Comparison of ENCODE assay signal across 14 cellular contexts in the genomic region with DNA sequence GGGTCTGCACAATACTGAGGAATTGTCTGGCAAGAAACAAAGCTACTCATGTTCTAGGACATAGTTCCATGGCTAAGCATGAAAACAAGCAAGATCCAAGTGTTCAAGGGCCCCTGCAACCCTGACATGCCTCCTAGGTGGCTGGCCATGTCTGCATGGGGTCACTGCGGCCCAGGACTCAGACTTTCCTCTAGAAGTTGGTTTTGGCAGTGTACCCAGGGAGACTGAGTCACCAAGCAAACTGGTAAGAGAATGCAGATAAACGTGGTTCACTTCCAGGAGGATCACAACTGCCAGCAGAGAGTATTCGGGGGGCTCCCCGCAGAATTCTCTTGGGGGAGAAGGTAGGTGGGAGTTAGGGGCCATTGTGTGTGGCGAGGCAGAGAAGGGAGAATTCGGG. TPM values are rescaled to one million over a fixed set of nuclear protein-coding genes. Genes with fewer than 3 reads are reported as not detected.
DNase-seq lines count a peak whose midpoint lies in the region; ATAC-seq and TF ChIP-seq lines count a peak whose summit lies in the region.
"Had no signal": no experiment of that assay in that cellular context is flagged by ENCODE, and none has a peak within 500 bp of the region (broad histone marks: within the 10 kb centered on the region; RNA-seq: fewer than 3 reads in every experiment).

No MANE protein-coding gene starts in this region.

- no peak overlapping the region for H3K4me3 Mint-ChIP-seq in Calu3 (ENCODE audit: low read depth, unreplicated experiment)

- WGBS in SK-N-SH (ENCODE audit: low lambda C conversion rate) = 62% methylated on average over 5 of the region's 6 CpGs

- intact Hi-C loops in Calu3 (cut with micrococcal nuclease; ENCODE audit: unreplicated experiment) = no loop called here

- H3K9ac ChIP-seq in SK-N-SH (no peak overlapping the region), adipocyte (ENCODE audit: low read length) (peak overlapping the region; percentile 79)
- H3K9ac ChIP-seq: parathyroid adenoma had no signal

- H3K36me3 Mint-ChIP-seq in Calu3 (ENCODE audit: insufficient read depth, unreplicated experiment) = no peaks in the 10 kb centered on the region

- no peaks in the 10 kb centered on the region for H3K4me1 Mint-ChIP-seq in Calu3 (ENCODE audit: low read depth, unreplicated experiment)

- no peak for DNase-seq in SK-N-SH
- peak; percentile 49 for DNase-seq in adipocyte (ENCODE audit: low read depth)
- peak; percentile 80 for DNase-seq in fibroblast of the aortic adventitia (ENCODE audit: low read depth)
- no peak for DNase-seq in substantia nigra (lab: John Stamatoyannopoulos, UW)
- DNase-seq in activated CD8-positive, alpha-beta memory T cell treated with anti-CD3 and anti-CD28 coated beads, Interleukin-2, amount 50 U/mL, for 4 hours = no peak
- no peak for DNase-seq in Calu3
- DNase-seq: activated CD4-positive, alpha-beta T cell treated with anti-CD3 and anti-CD28 coated beads, Interleukin-2, amount 50 U/mL, for 4 hours; DMS79; NCI-H524 had no signal

- no peaks in the 10 kb centered on the region for H4K20me1 ChIP-seq in SK-N-SH (ENCODE audit: insufficient read depth)

- H3K79me2 ChIP-seq in SK-N-SH (ENCODE audit: insufficient read depth) = peaks cover 7% of the 10 kb centered on the region; the same call in 1 of the 2 replicates

- H3K4me1 ChIP-seq in SK-N-SH (ENCODE audit: control insufficient read depth in 1 of 2, insufficient read depth in 2 of 2, low read depth in 1 of 2, low read length in 1 of 2) (peaks cover 0 to 12% of the 10 kb centered on the region in 2 experiments; a peak in 2 of 4 replicates), adipocyte (ENCODE audit: control insufficient read depth, insufficient read depth, low read length) (peaks cover 77% of the 10 kb centered on the region)

- no peaks in the 10 kb centered on the region for H3K9me3 Mint-ChIP-seq in Calu3 (ENCODE audit: low read depth, unreplicated experiment)

- 0 out of 4 replicates have a peak overlapping the region, but pooled peaks of 1 of the 2 experiments have one; percentile 19 for H3K27ac ChIP-seq in SK-N-SH (ENCODE audit: low read depth in 2 of 2, low read length in 1 of 2)
- H3K27ac ChIP-seq in substantia nigra (ENCODE audit: low read depth, low read length, poor library complexity, severe bottlenecking) = peak overlapping the region; percentile 49
- H3K27ac ChIP-seq: 22Rv1, parathyroid adenoma had no signal

- no peaks in the 10 kb centered on the region for H3K9me2 ChIP-seq in SK-N-SH

- no peak for ATAC-seq in SK-N-SH treated with all-trans-retinoic acid at 6 μM for 48 hours
- ATAC-seq in HG03521 (IDR thresholded peaks at IDR 0.05; ENCODE audit: unreplicated experiment) = no peak

- CTCF ChIA-PET in SK-N-SH (lab: Yijun Ruan, JAX) (interaction anchor here (4.2 kb wide), 1 partner anchor 206 kb away, joined by 22 read pairs; no protein-coding TSS in a partner anchor), Calu3 (lab: Charles Lee) (no interaction called here)

- H3K4me3 ChIP-seq in SK-N-SH (ENCODE audit: low read depth in 2 of 2, low read length in 1 of 2) (no peak overlapping the region), adipocyte (ENCODE audit: low read length) (peak overlapping the region; percentile 55), fibroblast of the aortic adventitia (ENCODE audit: low read depth, low read length) (no peak overlapping the region)
- H3K4me3 ChIP-seq: lung had no signal

- no peak for TF ChIP-seq CTCF in SK-N-SH (IDR thresholded peaks at IDR 0.05)
- TF ChIP-seq CTCF in fibroblast of the aortic adventitia (IDR thresholded peaks at IDR 0.05; ENCODE audit: insufficient read depth, low read length) = no peak
- TF ChIP-seq CTCF in Calu3 (IDR thresholded peaks at IDR 0.05; ENCODE audit: unreplicated experiment) = no peak

- peak overlapping the region; percentile 69 for H3K4me2 ChIP-seq in SK-N-SH

- no peak overlapping the region for H2AFZ ChIP-seq in SK-N-SH (ENCODE audit: low read depth)
- H2AFZ ChIP-seq: parathyroid adenoma had no signal

- H3K27me3 ChIP-seq in SK-N-SH (ENCODE audit: insufficient read depth) (no peaks in the 10 kb centered on the region), adipocyte (replicated peaks; ENCODE audit: control insufficient read depth, insufficient read depth, low read length) (no peaks in the 10 kb centered on the region)

- H3K9me3 ChIP-seq in SK-N-SH = no peaks in the 10 kb centered on the region
- no peaks in the 10 kb centered on the region for H3K9me3 ChIP-seq in adipocyte (ENCODE audit: control insufficient read depth, low read length)

- no peak overlapping the region for H3K27ac Mint-ChIP-seq in Calu3 (ENCODE audit: unreplicated experiment)

- POLR2A ChIA-PET in SK-N-SH (lab: Yijun Ruan, JAX) = no interaction called here

- H3K36me3 ChIP-seq in SK-N-SH (replicated peaks in 1 of 2; ENCODE audit: control insufficient read depth in 1 of 2, insufficient read depth in 2 of 2, low read length in 1 of 2) (no peaks in the 10 kb centered on the region), adipocyte (ENCODE audit: control insufficient read depth, insufficient read depth, low read length, severe bottlenecking) (no peaks in the 10 kb centered on the region)

- H3F3A ChIP-seq in SK-N-SH (replicated peaks; ENCODE audit: insufficient read depth) = peaks cover 7% of the 10 kb centered on the region

- no peak for TF ChIP-seq EP300 in SK-N-SH (IDR thresholded peaks at IDR 0.05; ENCODE audit: borderline replicate concordance in 1 of 2, low read depth in 1 of 2, low read length in 1 of 2)

- BruUV-seq in Calu3 (replicated peaks; lab: Mats Ljungman, UMichigan) = no TSS peak

- H3K27me3 Mint-ChIP-seq in Calu3 (ENCODE audit: unreplicated experiment) = no peaks in the 10 kb centered on the region

- TF ChIP-seq RAD21 in SK-N-SH (IDR thresholded peaks at IDR 0.05; ENCODE audit: low read length) = no peak

TF ChIP-seq in SK-N-SH, 30 proteins besides CTCF, POLR2A, EP300 and RAD21 (continues in another document):
- TF ChIP-seq POLR2AphosphoS5 (IDR thresholded peaks at IDR 0.05; ENCODE audit: low read depth, low read length) (no peak), SIN3A (IDR thresholded peaks at IDR 0.05; ENCODE audit: borderline replicate concordance, low read depth, low read length) (no peak), JUND (IDR thresholded peaks at IDR 0.05) (peak; percentile 48; the same call in 1 of the 2 replicates), TAF1 (IDR thresholded peaks at IDR 0.05; ENCODE audit: borderline replicate concordance, low read depth, low read length) (no peak), TCF12 (IDR thresholded peaks at IDR 0.05) (peak; percentile 18; the same call in 1 of the 2 replicates)
- TF ChIP-seq, protein P1, sequence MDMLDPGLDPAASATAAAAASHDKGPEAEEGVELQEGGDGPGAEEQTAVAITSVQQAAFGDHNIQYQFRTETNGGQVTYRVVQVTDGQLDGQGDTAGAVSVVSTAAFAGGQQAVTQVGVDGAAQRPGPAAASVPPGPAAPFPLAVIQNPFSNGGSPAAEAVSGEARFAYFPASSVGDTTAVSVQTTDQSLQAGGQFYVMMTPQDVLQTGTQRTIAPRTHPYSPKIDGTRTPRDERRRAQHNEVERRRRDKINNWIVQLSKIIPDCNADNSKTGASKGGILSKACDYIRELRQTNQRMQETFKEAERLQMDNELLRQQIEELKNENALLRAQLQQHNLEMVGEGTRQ (IDR thresholded peaks at IDR 0.05; ENCODE audit: borderline replicate concordance, low read depth, low read length) = no peak

TF ChIP-seq in SK-N-SH treated with all-trans-retinoic acid at 6 μM for 48 hours, 23 proteins besides CTCF, POLR2A, EP300 and RAD21 (continues in another document):
- TF ChIP-seq PPARA (CRISPR knock-in tag; IDR thresholded peaks at IDR 0.05; ENCODE audit: borderline replicate concordance) (no peak), BACH2 (CRISPR knock-in tag; IDR thresholded peaks at IDR 0.05; ENCODE audit: borderline replicate concordance) (no peak), ISL1 (CRISPR knock-in tag; IDR thresholded peaks at IDR 0.05) (no peak), ZNF70 (CRISPR knock-in tag; IDR thresholded peaks at IDR 0.05) (no peak), ZFP3 (CRISPR knock-in tag; IDR thresholded peaks at IDR 0.05) (no peak), SNAI2 (CRISPR knock-in tag; IDR thresholded peaks at IDR 0.05) (no peak), GLIS3 (CRISPR knock-in tag; IDR thresholded peaks at IDR 0.05) (no peak)
- TF ChIP-seq, protein P2, sequence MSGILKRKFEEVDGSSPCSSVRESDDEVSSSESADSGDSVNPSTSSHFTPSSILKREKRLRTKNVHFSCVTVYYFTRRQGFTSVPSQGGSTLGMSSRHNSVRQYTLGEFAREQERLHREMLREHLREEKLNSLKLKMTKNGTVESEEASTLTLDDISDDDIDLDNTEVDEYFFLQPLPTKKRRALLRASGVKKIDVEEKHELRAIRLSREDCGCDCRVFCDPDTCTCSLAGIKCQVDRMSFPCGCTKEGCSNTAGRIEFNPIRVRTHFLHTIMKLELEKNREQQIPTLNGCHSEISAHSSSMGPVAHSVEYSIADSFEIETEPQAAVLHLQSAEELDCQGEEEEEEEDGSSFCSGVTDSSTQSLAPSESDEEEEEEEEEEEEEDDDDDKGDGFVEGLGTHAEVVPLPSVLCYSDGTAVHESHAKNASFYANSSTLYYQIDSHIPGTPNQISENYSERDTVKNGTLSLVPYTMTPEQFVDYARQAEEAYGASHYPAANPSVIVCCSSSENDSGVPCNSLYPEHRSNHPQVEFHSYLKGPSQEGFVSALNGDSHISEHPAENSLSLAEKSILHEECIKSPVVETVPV (CRISPR knock-in tag; IDR thresholded peaks at IDR 0.05) = no peak
- TF ChIP-seq, protein P3, sequence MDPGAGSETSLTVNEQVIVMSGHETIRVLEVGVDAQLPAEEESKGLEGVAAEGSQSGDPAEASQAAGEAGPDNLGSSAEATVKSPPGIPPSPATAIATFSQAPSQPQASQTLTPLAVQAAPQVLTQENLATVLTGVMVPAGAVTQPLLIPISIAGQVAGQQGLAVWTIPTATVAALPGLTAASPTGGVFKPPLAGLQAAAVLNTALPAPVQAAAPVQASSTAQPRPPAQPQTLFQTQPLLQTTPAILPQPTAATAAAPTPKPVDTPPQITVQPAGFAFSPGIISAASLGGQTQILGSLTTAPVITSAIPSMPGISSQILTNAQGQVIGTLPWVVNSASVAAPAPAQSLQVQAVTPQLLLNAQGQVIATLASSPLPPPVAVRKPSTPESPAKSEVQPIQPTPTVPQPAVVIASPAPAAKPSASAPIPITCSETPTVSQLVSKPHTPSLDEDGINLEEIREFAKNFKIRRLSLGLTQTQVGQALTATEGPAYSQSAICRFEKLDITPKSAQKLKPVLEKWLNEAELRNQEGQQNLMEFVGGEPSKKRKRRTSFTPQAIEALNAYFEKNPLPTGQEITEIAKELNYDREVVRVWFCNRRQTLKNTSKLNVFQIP (CRISPR knock-in tag; IDR thresholded peaks at IDR 0.05; ENCODE audit: borderline replicate concordance, low read depth) = no peak

RNA-seq across cellular contexts. Expression of a gene that starts 7.4 kb away (rescaled TPM):
- 33.0 and 59.7 TPM in 2 replicates for polyA plus RNA-seq in SK-N-SH (2012; rRNA removed)
- polyA plus RNA-seq in SK-N-SH (2012; cell fraction: cytosol; rRNA removed) = 22.0 and 28.4 TPM in 2 replicates
- 122 and 146 TPM in 2 replicates for polyA plus RNA-seq in SK-N-SH (2012; cell fraction: nucleus; rRNA removed)
- total RNA-seq in fibroblast of the aortic adventitia (ENCODE audit: low replicate concordance) (9.4 and 23.0 TPM in 2 replicates), Calu3 (2022) (273 and 293 TPM in 2 replicates)

Comparison
In these comparisons a context has a peak if more than half of its experiments do, and no peak if none do; other contexts are left out.
1. DNase-seq: peak in adipocyte (single experiment) and fibroblast of the aortic adventitia (single experiment); none in SK-N-SH (single experiment), substantia nigra (0 of 49), activated CD8-positive, alpha-beta memory T cell treated with anti-CD3 and anti-CD28 coated beads, Interleukin-2, amount 50 U/mL, for 4 hours (single experiment) and Calu3 (single experiment).
2. RNA of a gene that starts 7.4 kb away (total RNA-seq): 273 to 293 TPM in Calu3; 9.4 to 23.0 TPM in fibroblast of the aortic adventitia; every median in the first group is over 10 times any median in the second.